18 cellular contexts compared by ENCODE assay signal in the genomic region with DNA sequence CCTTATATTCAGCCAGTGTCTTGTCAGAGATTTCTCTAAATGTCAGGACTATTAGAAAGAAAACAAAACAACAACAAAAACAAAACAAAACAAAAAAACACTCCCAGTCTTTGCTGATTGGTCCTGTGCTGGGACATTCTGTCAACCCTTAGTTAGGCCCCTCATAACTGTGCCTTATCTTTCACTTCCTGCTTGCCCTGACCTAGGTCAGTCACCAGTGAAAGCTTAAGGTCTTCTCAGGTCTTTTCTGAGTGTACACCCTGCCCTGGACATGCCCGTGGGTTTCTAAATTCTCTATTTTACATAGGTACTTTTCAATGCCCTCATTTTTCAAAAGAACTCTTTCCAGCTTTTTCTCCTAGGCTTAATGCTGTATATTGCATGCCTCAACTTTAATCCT.
A peak's percentile ranks its signal among the peaks of the same experiment; 100 is the strongest.
DNase-seq lines count a peak whose midpoint lies in the region; ATAC-seq and TF ChIP-seq lines count a peak whose summit lies in the region.
"Had no signal": no experiment of that assay in that cellular context is flagged by ENCODE, and none has a peak within 500 bp of the region (broad histone marks: within the 10 kb centered on the region; RNA-seq: fewer than 3 reads in every experiment).

No MANE protein-coding gene starts in this region.

- WGBS in esophagus muscularis mucosa, result 93% methylated on average over 1 of the region's 1 CpG

- H3K27ac Mint-ChIP-seq in nephron progenitor cell, result peak overlapping the region; percentile 58
- H3K27ac Mint-ChIP-seq in activated T-cell treated with anti-CD3 and anti-CD28 coated beads, Interleukin-2, amount 50 U/mL, for 72 hours, result no peak overlapping the region
- H3K27ac Mint-ChIP-seq: CD4-positive, alpha-beta memory T cell; HFFc6 had no signal

- no peaks in the 10 kb centered on the region for H3K4me1 Mint-ChIP-seq in nephron progenitor cell
- no peaks in the 10 kb centered on the region for H3K4me1 Mint-ChIP-seq in activated T-cell treated with anti-CD3 and anti-CD28 coated beads, Interleukin-2, amount 50 U/mL, for 72 hours (ENCODE audit: low read depth)
- H3K4me1 Mint-ChIP-seq: CD4-positive, alpha-beta memory T cell had no signal

- TF ChIP-seq CTCF in nephron progenitor cell (IDR thresholded peaks at IDR 0.05) (no peak), esophagus muscularis mucosa (IDR thresholded peaks at IDR 0.05) (no peak)

- H3K27ac ChIP-seq in esophagus muscularis mucosa (replicated peaks in 1 of 4), result no peak overlapping the region
- H3K27ac ChIP-seq: C4-2B, KMS-11 had no signal

- peaks cover 6% of the 10 kb centered on the region for H3K27me3 Mint-ChIP-seq in nephron progenitor cell (ENCODE audit: low read depth, poor library complexity)
- H3K27me3 Mint-ChIP-seq in activated T-cell treated with anti-CD3 and anti-CD28 coated beads, Interleukin-2, amount 50 U/mL, for 72 hours (ENCODE audit: low read depth), result no peaks in the 10 kb centered on the region

- H3K9me3 Mint-ChIP-seq in nephron progenitor cell, result no peaks in the 10 kb centered on the region
- H3K9me3 Mint-ChIP-seq in activated T-cell treated with anti-CD3 and anti-CD28 coated beads, Interleukin-2, amount 50 U/mL, for 72 hours, result peaks cover 0 to 2% of the 10 kb centered on the region in 2 donors

- no peak for DNase-seq in nephron progenitor cell
- no peak for DNase-seq in DMS 273 (lab: John Stamatoyannopoulos, UW; ENCODE audit: unreplicated experiment)
- no peak for DNase-seq in effector CD4-positive, alpha-beta T cell
- DNase-seq in activated T-cell treated with anti-CD3 and anti-CD28 coated beads, Interleukin-2, amount 50 U/mL, for 72 hours, result no peak
- no peak for DNase-seq in esophagus muscularis mucosa (ENCODE audit: extremely low spot score)
- DNase-seq: BE2C; CD4-positive, alpha-beta memory T cell; DMS153; DMS79 treated with DMSO at 0.1 percent for 48 hours; EL; HCEC 1CT; HFFc6 had no signal

- TF ChIP-seq EP300 in esophagus muscularis mucosa (IDR thresholded peaks at IDR 0.05), result no peak

- H3K36me3 Mint-ChIP-seq in nephron progenitor cell (ENCODE audit: low read depth), result no peaks in the 10 kb centered on the region
- H3K36me3 Mint-ChIP-seq in activated T-cell treated with anti-CD3 and anti-CD28 coated beads, Interleukin-2, amount 50 U/mL, for 72 hours (ENCODE audit: insufficient read depth in 2 of 2), result no peaks in the 10 kb centered on the region
- H3K36me3 Mint-ChIP-seq: CD4-positive, alpha-beta memory T cell had no signal

- peaks cover under 1 to 7% (median 6%) of the 10 kb centered on the region in 4 donors for H3K4me1 ChIP-seq in esophagus muscularis mucosa
- H3K4me1 ChIP-seq: BE2C had no signal

- intact Hi-C loops in esophagus muscularis mucosa (cut with DNase I), result no loop called here

- peak; percentile 89 for ATAC-seq in GM18907 (IDR thresholded peaks at IDR 0.05; ENCODE audit: unreplicated experiment)
- peak; percentile 56 for ATAC-seq in GM21786 (IDR thresholded peaks at IDR 0.05; ENCODE audit: unreplicated experiment)
- peak; percentile 75 for ATAC-seq in HG03432 (IDR thresholded peaks at IDR 0.05; ENCODE audit: unreplicated experiment)
- no peak for ATAC-seq in activated T-cell treated with anti-CD3 and anti-CD28 coated beads, Interleukin-2, amount 50 U/mL, for 72 hours (replicated peaks in 1 of 2)
- ATAC-seq: HepG2 had no signal

- TF ChIP-seq POLR2A in esophagus muscularis mucosa (IDR thresholded peaks at IDR 0.05; ENCODE audit: low read depth), result no peak

- H3K4me3 Mint-ChIP-seq in nephron progenitor cell, result no peak overlapping the region
- no peak overlapping the region for H3K4me3 Mint-ChIP-seq in activated T-cell treated with anti-CD3 and anti-CD28 coated beads, Interleukin-2, amount 50 U/mL, for 72 hours
- H3K4me3 Mint-ChIP-seq: CD4-positive, alpha-beta memory T cell; HFFc6 had no signal

- no peaks in the 10 kb centered on the region for H3K36me3 ChIP-seq in esophagus muscularis mucosa
- H3K36me3 ChIP-seq: BE2C had no signal

- no peaks in the 10 kb centered on the region for H3K9me3 ChIP-seq in esophagus muscularis mucosa
- H3K9me3 ChIP-seq: BE2C had no signal

- H3K27me3 ChIP-seq in esophagus muscularis mucosa, result no peaks in the 10 kb centered on the region
- H3K27me3 ChIP-seq: BE2C had no signal

- H3K4me3 ChIP-seq in esophagus muscularis mucosa, result no peak overlapping the region

Comparison
In these comparisons a context has a peak if more than half of its experiments do, and no peak if none do; other contexts are left out.
1. ATAC-seq: peak in GM18907 (single experiment), GM21786 (single experiment) and HG03432 (single experiment); none in activated T-cell treated with anti-CD3 and anti-CD28 coated beads, Interleukin-2, amount 50 U/mL, for 72 hours (0 of 2).